ENCODE assay signal across 10 cellular contexts in genomic region chr16:11964761-11965539, GRCh38. TPM values are rescaled to one million over a fixed set of nuclear protein-coding genes. Genes with fewer than 3 reads are reported as not detected.
A peak's percentile ranks its signal among the peaks of the same experiment; 100 is the strongest.
DNase-seq lines count a peak whose midpoint lies in the region; ATAC-seq and TF ChIP-seq lines count a peak whose summit lies in the region.
"Had no signal": no experiment of that assay in that cellular context is flagged by ENCODE, and none has a peak within 500 bp of the region (broad histone marks: within the 10 kb centered on the region; RNA-seq: fewer than 3 reads in every experiment).

Gene TNFRSF17, plus strand, starts transcription at chr16:11965210. Its CDS starts 115 bp downstream, at chr16:11965325.

- H3K4me1 Mint-ChIP-seq in progenitor cell of endocrine pancreas (ENCODE audit: low read depth): peaks cover 6% of the 10 kb centered on the region

- no peaks in the 10 kb centered on the region for H3K36me3 ChIP-seq in mucosa of descending colon (ENCODE audit: low read depth)
- H3K36me3 ChIP-seq in left ventricle myocardium inferior: no peaks in the 10 kb centered on the region
- H3K36me3 ChIP-seq: left lung had no signal

- no peaks in the 10 kb centered on the region for H3K27me3 Mint-ChIP-seq in progenitor cell of endocrine pancreas

- no peak within 1 kb of the TSS for H3K27ac ChIP-seq in left ventricle myocardium inferior (replicated peaks)
- H3K27ac ChIP-seq: left lung had no signal

- no peak within 1 kb of the TSS for H3K4me3 Mint-ChIP-seq in progenitor cell of endocrine pancreas (ENCODE audit: low read depth)

- H3K4me3 ChIP-seq in mucosa of descending colon (no peak within 1 kb of the TSS), left ventricle myocardium inferior (no peak within 1 kb of the TSS)
- H3K4me3 ChIP-seq: left lung had no signal

- H3K9me3 Mint-ChIP-seq in progenitor cell of endocrine pancreas (ENCODE audit: low read depth): no peaks in the 10 kb centered on the region

- H3K27ac Mint-ChIP-seq in progenitor cell of endocrine pancreas: no peak within 1 kb of the TSS

- TF ChIP-seq CTCF in mucosa of descending colon (IDR thresholded peaks at IDR 0.05) (no peak), left ventricle myocardium inferior (IDR thresholded peaks at IDR 0.05; ENCODE audit: borderline replicate concordance) (no peak), progenitor cell of endocrine pancreas (IDR thresholded peaks at IDR 0.05; ENCODE audit: unreplicated experiment) (no peak)

- no peaks in the 10 kb centered on the region for H3K9me3 ChIP-seq in mucosa of descending colon
- H3K9me3 ChIP-seq in left ventricle myocardium inferior (replicated peaks): no peaks in the 10 kb centered on the region
- H3K9me3 ChIP-seq: left lung had no signal

- no peaks in the 10 kb centered on the region for H3K36me3 Mint-ChIP-seq in progenitor cell of endocrine pancreas (ENCODE audit: insufficient read depth)

- intact Hi-C loops in mucosa of descending colon (cut with DNase I, micrococcal nuclease): no loop called here
- intact Hi-C loops in left ventricle myocardium inferior (cut with micrococcal nuclease): no loop called here

- DNase-seq in mucosa of descending colon (no peak), left ventricle myocardium inferior (no peak), NCI-H1694 treated with DMSO at 0.1 percent for 48 hours (lab: John Stamatoyannopoulos, UW) (no peak), progenitor cell of endocrine pancreas (ENCODE audit: low spot score, unreplicated experiment) (no peak), HUDEP-2 (lab: John Stamatoyannopoulos, UW; ENCODE audit: unreplicated experiment in 76 of 76) (no peak)
- DNase-seq: left lung, NCI-H345 had no signal

- H3K4me1 ChIP-seq in mucosa of descending colon (ENCODE audit: low read depth) (no peaks in the 10 kb centered on the region), left ventricle myocardium inferior (no peaks in the 10 kb centered on the region)
- H3K4me1 ChIP-seq: left lung had no signal

- ATAC-seq in GM18517 (IDR thresholded peaks at IDR 0.05; ENCODE audit: unreplicated experiment): peak; percentile 75
- ATAC-seq in GM21528 (IDR thresholded peaks at IDR 0.05; ENCODE audit: low FRiP score, unreplicated experiment): peak; percentile 73
- ATAC-seq in HG03354 (IDR thresholded peaks at IDR 0.05; ENCODE audit: poor library complexity, severe bottlenecking, unreplicated experiment): peak; percentile 81
- ATAC-seq in mucosa of descending colon: peak; percentile 62
- ATAC-seq: left lung had no signal

- H3K27me3 ChIP-seq in left ventricle myocardium inferior (ENCODE audit: low read depth): no peaks in the 10 kb centered on the region
- H3K27me3 ChIP-seq: left lung had no signal

RNA-seq across cellular contexts. Expression of gene TNFRSF17, which starts in this region (rescaled TPM):
- 1 to 10 TPM; 1.2 to 3.3 (median 2.1) TPM for total RNA-seq in mucosa of descending colon
- not detected for total RNA-seq in left ventricle myocardium inferior
- not detected in 2 replicates for total RNA-seq in progenitor cell of endocrine pancreas
